In genomic region chr6:4380881-4381281, GRCh38 we compare ENCODE assay signal across 16 cellular contexts.
"Had no signal": no experiment of that assay in that cellular context is flagged by ENCODE, and none has a peak within 500 bp of the region (broad histone marks: within the 10 kb centered on the region; RNA-seq: fewer than 3 reads in every experiment).

No MANE protein-coding gene starts in this region.

- H3K4me3 ChIP-seq: coronary artery had no signal

- H3K27me3 Mint-ChIP-seq: activated CD4-positive, alpha-beta T cell treated with anti-CD3 and anti-CD28 coated beads, Interleukin-2, amount 10 ng/mL, durations not matched to agents 24 days and 14 days had no signal

- H3K4me3 Mint-ChIP-seq: activated B cell treated with CpG ODN at 0.5 μM for 24 hours; activated CD4-positive, alpha-beta T cell treated with anti-CD3 and anti-CD28 coated beads, Interleukin-2, amount 10 ng/mL, durations not matched to agents 24 days and 14 days; activated naive CD8-positive, alpha-beta T cell; immature natural killer cell; neural crest cell; T-helper 17 cell; type B pancreatic cell had no signal

- H3K27ac Mint-ChIP-seq: activated B cell treated with CpG ODN at 0.5 μM for 24 hours; activated CD4-positive, alpha-beta T cell treated with anti-CD3 and anti-CD28 coated beads, Interleukin-2, amount 10 ng/mL, durations not matched to agents 24 days and 14 days; activated naive CD8-positive, alpha-beta T cell; immature natural killer cell; T-helper 17 cell; type B pancreatic cell had no signal

- H3K4me1 Mint-ChIP-seq: activated B cell treated with CpG ODN at 0.5 μM for 24 hours; activated CD4-positive, alpha-beta T cell treated with anti-CD3 and anti-CD28 coated beads, Interleukin-2, amount 10 ng/mL, durations not matched to agents 24 days and 14 days; immature natural killer cell; T-helper 17 cell had no signal

- ATAC-seq: T-helper 17 cell had no signal

- DNase-seq: activated B cell treated with CpG ODN at 0.5 μM for 24 hours; activated CD4-positive, alpha-beta T cell treated with anti-CD3 and anti-CD28 coated beads, Interleukin-2, amount 10 ng/mL, durations not matched to agents 24 days and 14 days; activated effector memory CD4-positive, alpha-beta T cell treated with Interleukin-2 at 50 U/mL for 16 hours; activated T-cell treated with anti-CD3 and anti-CD28 coated beads for 4 hours; anterior cingulate cortex; effector CD8-positive, alpha-beta T cell; immature natural killer cell; right cardiac atrium; stimulated activated naive CD4-positive, alpha-beta T cell; substantia nigra; T-helper 17 cell had no signal

- H3K27ac ChIP-seq: coronary artery, epithelial cell of prostate had no signal
